ENCODE assay signal across 18 cellular contexts in the genomic region with DNA sequence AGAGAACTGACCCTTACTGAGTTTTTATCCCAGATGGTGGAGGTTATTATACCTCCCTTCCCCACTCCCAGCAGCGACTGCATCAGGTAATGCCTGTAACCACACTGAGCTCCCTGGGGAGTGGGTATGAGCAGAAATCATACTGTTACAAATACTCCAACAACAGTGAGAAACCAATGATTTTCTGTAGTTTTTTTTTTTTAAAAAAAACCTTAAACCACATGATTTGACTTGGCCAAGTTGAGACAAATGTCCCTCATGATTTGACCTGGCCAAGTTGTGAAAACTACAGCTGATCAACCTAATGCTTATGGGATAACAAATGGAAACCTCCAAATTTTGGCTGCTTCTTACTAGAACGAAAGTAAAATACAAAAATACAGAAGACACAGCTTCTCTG. TPM values are rescaled to one million over a fixed set of nuclear protein-coding genes. Genes with fewer than 3 reads are reported as not detected.
DNase-seq lines count a peak whose midpoint lies in the region; ATAC-seq and TF ChIP-seq lines count a peak whose summit lies in the region.
"Had no signal": no experiment of that assay in that cellular context is flagged by ENCODE, and none has a peak within 500 bp of the region (broad histone marks: within the 10 kb centered on the region; RNA-seq: fewer than 3 reads in every experiment).

No MANE protein-coding gene starts in this region.

- H3K9me3 ChIP-seq in left ventricle myocardium inferior (replicated peaks), result peaks cover 5% of the 10 kb centered on the region
- H3K9me3 ChIP-seq: A549, BE2C had no signal

- intact Hi-C loops in Right ventricle myocardium superior (cut with DNase I) (no loop called here), left ventricle myocardium inferior (cut with micrococcal nuclease) (no loop called here), dorsolateral prefrontal cortex (cut with DNase I) (no loop called here)

- peak; percentile 45 for ATAC-seq in Right ventricle myocardium superior (ENCODE audit: poor library complexity)
- peak; percentile 54 for ATAC-seq in GM18520 (IDR thresholded peaks at IDR 0.05; ENCODE audit: unreplicated experiment)
- ATAC-seq in GM21825 (IDR thresholded peaks at IDR 0.05; ENCODE audit: unreplicated experiment), result no peak
- no peak for ATAC-seq in HG03159 (IDR thresholded peaks at IDR 0.05; ENCODE audit: unreplicated experiment)
- ATAC-seq: A549; CD8-positive, alpha-beta T cell; GM12878; HCT116; HepG2 had no signal

- H3K27ac ChIP-seq in left ventricle myocardium inferior (replicated peaks) (no peak overlapping the region), dorsolateral prefrontal cortex (no peak overlapping the region)
- H3K27ac ChIP-seq: A549, GM23248, KMS-11 had no signal

- no peaks in the 10 kb centered on the region for H3K4me1 ChIP-seq in left ventricle myocardium inferior
- H3K4me1 ChIP-seq: A549 had no signal

- H3K36me3 ChIP-seq in left ventricle myocardium inferior, result no peaks in the 10 kb centered on the region
- H3K36me3 ChIP-seq: BE2C had no signal

- DNase-seq in Right ventricle myocardium superior, result no peak
- DNase-seq in left ventricle myocardium inferior, result no peak
- DNase-seq in NCI-H69 (lab: John Stamatoyannopoulos, UW), result peak; percentile 69
- DNase-seq in dorsolateral prefrontal cortex, result no peak
- DNase-seq: BE2C; CD8-positive, alpha-beta T cell; COR-L47; DMS53; GM23248 had no signal

- H3K4me3 ChIP-seq in left ventricle myocardium inferior (no peak overlapping the region), dorsolateral prefrontal cortex (no peak overlapping the region)
- H3K4me3 ChIP-seq: A549, GM12878, GM23248 had no signal

- no peak for TF ChIP-seq CTCF in left ventricle myocardium inferior (IDR thresholded peaks at IDR 0.05; ENCODE audit: borderline replicate concordance)
- TF ChIP-seq CTCF in dorsolateral prefrontal cortex (IDR thresholded peaks at IDR 0.05 in 54 of 56, conservative IDR thresholded peaks at IDR 0.05 in 2 of 56; ENCODE audit: low read depth in 1 of 56, partially characterized antibody in 56 of 56), result no peak

- H3K27me3 ChIP-seq in left ventricle myocardium inferior (ENCODE audit: low read depth) (no peaks in the 10 kb centered on the region), dorsolateral prefrontal cortex (no peaks in the 10 kb centered on the region)
- H3K27me3 ChIP-seq: BE2C had no signal

RNA-seq across cellular contexts. Expression of gene SERP2, which starts 33.1 kb away (rescaled TPM):
- 12.4 TPM for total RNA-seq in Right ventricle myocardium superior
- 13.0 TPM for total RNA-seq in left ventricle myocardium inferior
- total RNA-seq in dorsolateral prefrontal cortex, result 10 to 100 TPM; 37.0 to 96.0 (median 70.9) TPM
- total RNA-seq: CD8-positive, alpha-beta T cell; GM12878; HepG2; HT1080 had no signal

Comparison
In these comparisons a context has a peak if more than half of its experiments do, and no peak if none do; other contexts are left out.
1. ATAC-seq: peak in Right ventricle myocardium superior (single experiment) and GM18520 (single experiment); none in GM21825 (single experiment) and HG03159 (single experiment).